In the genomic region with DNA sequence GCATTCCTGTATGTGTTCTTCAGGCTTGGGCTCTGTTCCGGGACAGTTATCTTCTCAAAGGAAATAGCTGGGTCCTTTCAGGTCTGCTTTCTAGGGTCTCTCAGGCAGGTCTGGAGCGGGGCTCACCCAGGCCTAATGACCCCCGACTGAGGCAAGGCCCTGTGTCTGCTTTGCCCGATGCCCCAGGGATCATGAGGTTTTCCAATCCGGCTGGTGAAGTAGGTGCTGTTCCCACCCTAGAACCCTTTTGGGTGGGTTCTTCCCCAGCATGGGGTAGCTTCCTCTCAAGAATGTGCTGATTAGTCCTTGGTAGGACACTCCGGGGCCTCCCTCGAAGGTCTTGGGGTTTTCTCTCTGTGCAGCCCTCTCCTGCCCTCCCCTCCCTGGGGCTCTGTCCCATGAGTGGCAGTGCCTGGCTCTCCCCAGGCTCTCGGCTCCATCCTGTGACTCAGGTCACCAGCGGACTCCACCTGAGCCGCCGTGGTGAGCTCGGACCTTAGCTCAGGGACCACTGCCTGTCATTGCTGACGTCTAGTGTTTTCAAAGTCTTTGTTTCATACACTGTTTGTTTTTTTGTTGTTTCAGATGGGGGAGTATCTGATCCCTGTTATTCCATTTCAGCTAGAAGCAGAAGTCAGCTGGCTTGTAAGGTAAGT, we compare ENCODE assay signal across 9 cellular contexts.
"Had no signal": no experiment of that assay in that cellular context is flagged by ENCODE, and none has a peak within 500 bp of the region (broad histone marks: within the 10 kb centered on the region; RNA-seq: fewer than 3 reads in every experiment).

No MANE protein-coding gene starts in this region.

- H3K9me3 ChIP-seq: ascending aorta, testis had no signal

- H3K27ac Mint-ChIP-seq: activated CD4-positive, alpha-beta memory T cell treated with anti-CD3 and anti-CD28 coated beads for 36 hours; activated T-helper 17 cell treated with anti-CD3 and anti-CD28 coated beads, Interleukin-2, amount 50 U/mL, for 72 hours; T-helper 2 cell treated with Interferon-gamma antibody and Interleukin-4, amounts not matched to agents 5 μg/mL and 100 μg/mL, for 36 hours had no signal

- H3K27me3 ChIP-seq: ascending aorta, foreskin keratinocyte, testis had no signal

- H3K27me3 Mint-ChIP-seq: activated CD4-positive, alpha-beta memory T cell treated with anti-CD3 and anti-CD28 coated beads for 36 hours had no signal

- H3K4me1 ChIP-seq: ascending aorta, foreskin keratinocyte, testis had no signal

- H3K27ac ChIP-seq: ascending aorta, foreskin keratinocyte, testis had no signal

- H3K36me3 ChIP-seq: ascending aorta had no signal

- H3K4me3 Mint-ChIP-seq: activated CD4-positive, alpha-beta memory T cell treated with anti-CD3 and anti-CD28 coated beads for 36 hours; activated T-helper 17 cell treated with anti-CD3 and anti-CD28 coated beads, Interleukin-2, amount 50 U/mL, for 72 hours; stimulated activated naive CD8-positive, alpha-beta T cell treated with anti-CD3 and anti-CD28 coated beads, Interleukin-15, amount 100 ng/mL, for 72 hours; T-helper 2 cell treated with Interferon-gamma antibody and Interleukin-4, amounts not matched to agents 5 μg/mL and 100 μg/mL, for 36 hours had no signal

- H3K4me1 Mint-ChIP-seq: activated T-helper 17 cell treated with anti-CD3 and anti-CD28 coated beads, Interleukin-2, amount 50 U/mL, for 72 hours; stimulated activated naive CD8-positive, alpha-beta T cell treated with anti-CD3 and anti-CD28 coated beads, Interleukin-15, amount 100 ng/mL, for 72 hours had no signal

- DNase-seq: activated CD4-positive, alpha-beta memory T cell treated with anti-CD3 and anti-CD28 coated beads for 36 hours; foreskin keratinocyte; stimulated activated CD4-positive, alpha-beta T cell treated with anti-CD3 and anti-CD28 coated beads, Interleukin-4, amount 100 ng/mL, for 4 hours; SW 1271; testis had no signal

- ATAC-seq: activated T-helper 17 cell treated with anti-CD3 and anti-CD28 coated beads, Interleukin-2, amount 50 U/mL, for 72 hours; foreskin keratinocyte; stimulated activated naive CD8-positive, alpha-beta T cell treated with anti-CD3 and anti-CD28 coated beads, Interleukin-15, amount 100 ng/mL, for 72 hours had no signal

- H3K4me3 ChIP-seq: ascending aorta, testis had no signal

- H3K9me3 Mint-ChIP-seq: activated CD4-positive, alpha-beta memory T cell treated with anti-CD3 and anti-CD28 coated beads for 36 hours; activated T-helper 17 cell treated with anti-CD3 and anti-CD28 coated beads, Interleukin-2, amount 50 U/mL, for 72 hours; stimulated activated naive CD8-positive, alpha-beta T cell treated with anti-CD3 and anti-CD28 coated beads, Interleukin-15, amount 100 ng/mL, for 72 hours; T-helper 2 cell treated with Interferon-gamma antibody and Interleukin-4, amounts not matched to agents 5 μg/mL and 100 μg/mL, for 36 hours had no signal

- H3K36me3 Mint-ChIP-seq: activated CD4-positive, alpha-beta memory T cell treated with anti-CD3 and anti-CD28 coated beads for 36 hours had no signal
